Comparison of ENCODE assay signal across 1 cellular context in genomic region chr12:80917651-80918050, GRCh38.
TF ChIP-seq lines count a peak whose summit lies in the region.

No MANE protein-coding gene starts in this region.

TF ChIP-seq in HepG2, 621 proteins besides CTCF, POLR2A, EP300 and RAD21 (continued from another document and continues in another):
- peak; percentile 56 for TF ChIP-seq FOXP4 (CRISPR knock-in tag; IDR thresholded peaks at IDR 0.05)
- TF ChIP-seq HOMEZ (CRISPR knock-in tag; IDR thresholded peaks at IDR 0.05; ENCODE audit: low read depth), result peak; percentile 84; the same call in 1 of the 2 replicates
- TF ChIP-seq ZBTB46 (CRISPR knock-in tag; IDR thresholded peaks at IDR 0.05; ENCODE audit: borderline replicate concordance), result no peak
- no peak for TF ChIP-seq SYNCRIP (IDR thresholded peaks at IDR 0.05; ENCODE audit: insufficient read depth, low read depth, low read length)
- TF ChIP-seq TFDP1 (CRISPR knock-in tag; IDR thresholded peaks at IDR 0.05; ENCODE audit: borderline replicate concordance), result peak; percentile 58; the same call in 1 of the 2 replicates
- no peak for TF ChIP-seq TRIM22 (IDR thresholded peaks at IDR 0.05)
- no peak for TF ChIP-seq ZKSCAN8 (CRISPR knock-in tag; IDR thresholded peaks at IDR 0.05; ENCODE audit: borderline replicate concordance)
- no peak for TF ChIP-seq MXD3 (CRISPR knock-in tag; IDR thresholded peaks at IDR 0.05)
- TF ChIP-seq ZBTB14 (CRISPR knock-in tag; IDR thresholded peaks at IDR 0.05), result no peak
- no peak for TF ChIP-seq SP4 (CRISPR knock-in tag; IDR thresholded peaks at IDR 0.05)
- no peak for TF ChIP-seq KDM4B (CRISPR knock-in tag; IDR thresholded peaks at IDR 0.05)
- no peak for TF ChIP-seq PRDM15 (CRISPR knock-in tag; IDR thresholded peaks at IDR 0.05)
- TF ChIP-seq ZNF282 (IDR thresholded peaks at IDR 0.05; ENCODE audit: partially characterized antibody), result no peak
- 0 out of 2 replicates have a peak, but pooled peaks have one; percentile 44 for TF ChIP-seq SP5 (CRISPR knock-in tag; IDR thresholded peaks at IDR 0.05; ENCODE audit: borderline replicate concordance, low read depth)
- TF ChIP-seq ZNF501 (CRISPR knock-in tag; IDR thresholded peaks at IDR 0.05), result no peak
- no peak for TF ChIP-seq GATA4 (IDR thresholded peaks at IDR 0.05; ENCODE audit: borderline replicate concordance, low read depth)
- no peak for TF ChIP-seq AHR (CRISPR knock-in tag; IDR thresholded peaks at IDR 0.05)
- TF ChIP-seq FOXK1 (CRISPR knock-in tag; IDR thresholded peaks at IDR 0.05; ENCODE audit: borderline replicate concordance, low read depth), result 0 out of 2 replicates have a peak, but pooled peaks have one; percentile 27
- no peak for TF ChIP-seq CHD2 (IDR thresholded peaks at IDR 0.05; ENCODE audit: low read depth, low read length)
- TF ChIP-seq IRF2 (CRISPR knock-in tag; IDR thresholded peaks at IDR 0.05), result 0 out of 2 replicates have a peak, but pooled peaks have one; percentile 17
- TF ChIP-seq HMGA1 (CRISPR knock-in tag; conservative IDR thresholded peaks at IDR 0.05), result no peak
- no peak for TF ChIP-seq ZNF430 (CRISPR knock-in tag; IDR thresholded peaks at IDR 0.05)
- no peak for TF ChIP-seq ZNF703 (CRISPR knock-in tag; IDR thresholded peaks at IDR 0.05; ENCODE audit: borderline replicate concordance)
- TF ChIP-seq SIX1 (CRISPR knock-in tag; IDR thresholded peaks at IDR 0.05; ENCODE audit: borderline replicate concordance), result no peak
- no peak for TF ChIP-seq JUN (CRISPR knock-in tag; IDR thresholded peaks at IDR 0.05)
- no peak for TF ChIP-seq SMARCC2 (IDR thresholded peaks at IDR 0.05)
- TF ChIP-seq MED1 (CRISPR knock-in tag; IDR thresholded peaks at IDR 0.05), result peak; percentile 48; the same call in 1 of the 2 replicates
- no peak for TF ChIP-seq USF2 (IDR thresholded peaks at IDR 0.05; ENCODE audit: low read depth, low read length)
- no peak for TF ChIP-seq USF2 (CRISPR knock-in tag; IDR thresholded peaks at IDR 0.05; ENCODE audit: borderline replicate concordance)
- TF ChIP-seq SMC3 (IDR thresholded peaks at IDR 0.05; ENCODE audit: low read length), result no peak
- TF ChIP-seq RBFOX2 (IDR thresholded peaks at IDR 0.05; ENCODE audit: low read depth, low read length), result no peak
- TF ChIP-seq GMEB1 (CRISPR knock-in tag; IDR thresholded peaks at IDR 0.05; ENCODE audit: borderline replicate concordance), result no peak
- no peak for TF ChIP-seq ZNF569 (CRISPR knock-in tag; IDR thresholded peaks at IDR 0.05; ENCODE audit: borderline replicate concordance)
- no peak for TF ChIP-seq SOX6 (IDR thresholded peaks at IDR 0.05)
- TF ChIP-seq SOX6 (CRISPR knock-in tag; IDR thresholded peaks at IDR 0.05), result peak; percentile 31; the same call in 1 of the 2 replicates
- no peak for TF ChIP-seq TARDBP (CRISPR knock-in tag; IDR thresholded peaks at IDR 0.05)
- TF ChIP-seq ZNF446 (CRISPR knock-in tag; IDR thresholded peaks at IDR 0.05), result no peak
- no peak for TF ChIP-seq ZNF235 (CRISPR knock-in tag; IDR thresholded peaks at IDR 0.05; ENCODE audit: borderline replicate concordance)
- peak; percentile 94 for TF ChIP-seq PPARG (CRISPR knock-in tag; conservative IDR thresholded peaks at IDR 0.05)
- TF ChIP-seq RXRB (CRISPR knock-in tag; IDR thresholded peaks at IDR 0.05; ENCODE audit: borderline replicate concordance), result peak; percentile 84
- TF ChIP-seq THYN1 (CRISPR knock-in tag; IDR thresholded peaks at IDR 0.05; ENCODE audit: borderline replicate concordance, low read depth), result no peak
- TF ChIP-seq TBX2 (CRISPR knock-in tag; IDR thresholded peaks at IDR 0.05; ENCODE audit: borderline replicate concordance), result no peak
- no peak for TF ChIP-seq NFIC (IDR thresholded peaks at IDR 0.05; ENCODE audit: low read length)
- TF ChIP-seq TFDP2 (CRISPR knock-in tag; IDR thresholded peaks at IDR 0.05), result 0 out of 2 replicates have a peak, but pooled peaks have one; percentile 44
